ENCODE assay signal across 18 cellular contexts in genomic region chr11:539971-540481, GRCh38. TPM values are rescaled to one million over a fixed set of nuclear protein-coding genes. Genes with fewer than 3 reads are reported as not detected.
"Had no signal": no experiment of that assay in that cellular context is flagged by ENCODE, and none has a peak within 500 bp of the region (broad histone marks: within the 10 kb centered on the region; RNA-seq: fewer than 3 reads in every experiment).

No MANE protein-coding gene starts in this region.

- H3K27me3 Mint-ChIP-seq: activated T-helper 17 cell treated with anti-CD3 and anti-CD28 coated beads, Interleukin-2, amount 50 U/mL, for 72 hours; effector memory CD8-positive, alpha-beta T cell; naive B cell; stimulated activated memory B cell treated with anti-CD40 and anti-IgM and Interleukin-4, amounts not matched to agents 10 μg/mL and 1 μg/mL and 100 μg/mL, for 72 hours; T-cell had no signal

- H3K9me3 ChIP-seq: ascending aorta, left lung, pancreas, uterus had no signal

- H3K36me3 ChIP-seq: ascending aorta, left lung, neural progenitor cell, pancreas, uterus had no signal

- H3K27ac ChIP-seq: ascending aorta, epithelial cell of prostate, left lung, neural progenitor cell, pancreas, uterus had no signal

- H3K4me1 ChIP-seq: uterus had no signal

- DNase-seq: activated CD4-positive, alpha-beta T cell treated with anti-CD3 and anti-CD28 coated beads, Interleukin-2, amount 50 U/mL, for 1 hour; activated naive CD4-positive, alpha-beta T cell treated with anti-CD3 and anti-CD28 coated beads, Interleukin-2, amount 10 ng/mL, durations not matched to agents 7 days and 5 days; dermis blood vessel endothelial cell; effector memory CD8-positive, alpha-beta T cell; foreskin melanocyte; left lung; mammary epithelial cell; naive B cell; stimulated activated CD4-positive, alpha-beta T cell treated with anti-CD3 and anti-CD28 coated beads, Interleukin-2, amount 100 ng/mL, for 48 hours; T-helper 9 cell; uterus had no signal

- H2AFZ ChIP-seq: neural progenitor cell had no signal

- H3K27ac Mint-ChIP-seq: activated naive CD4-positive, alpha-beta T cell treated with anti-CD3 and anti-CD28 coated beads, Interleukin-2, amount 10 ng/mL, durations not matched to agents 7 days and 5 days; activated T-helper 17 cell treated with anti-CD3 and anti-CD28 coated beads, Interleukin-2, amount 50 U/mL, for 72 hours; effector memory CD8-positive, alpha-beta T cell; neural progenitor cell; stimulated activated memory B cell treated with anti-CD40 and anti-IgM and Interleukin-4, amounts not matched to agents 10 μg/mL and 1 μg/mL and 100 μg/mL, for 72 hours had no signal

- H3K27me3 ChIP-seq: ascending aorta, pancreas had no signal

- H3K36me3 Mint-ChIP-seq: activated naive CD4-positive, alpha-beta T cell treated with anti-CD3 and anti-CD28 coated beads, Interleukin-2, amount 10 ng/mL, durations not matched to agents 7 days and 5 days; naive B cell; stimulated activated memory B cell treated with anti-CD40 and anti-IgM and Interleukin-4, amounts not matched to agents 10 μg/mL and 1 μg/mL and 100 μg/mL, for 72 hours; T-cell had no signal

- H3K4me3 Mint-ChIP-seq: activated naive CD4-positive, alpha-beta T cell treated with anti-CD3 and anti-CD28 coated beads, Interleukin-2, amount 10 ng/mL, durations not matched to agents 7 days and 5 days; activated T-helper 17 cell treated with anti-CD3 and anti-CD28 coated beads, Interleukin-2, amount 50 U/mL, for 72 hours; T-cell had no signal

- H3K4me1 Mint-ChIP-seq: activated T-helper 17 cell treated with anti-CD3 and anti-CD28 coated beads, Interleukin-2, amount 50 U/mL, for 72 hours had no signal

- H3K4me2 ChIP-seq: neural progenitor cell had no signal

- H3K9ac ChIP-seq: neural progenitor cell had no signal

- H3K9me3 Mint-ChIP-seq: activated naive CD4-positive, alpha-beta T cell treated with anti-CD3 and anti-CD28 coated beads, Interleukin-2, amount 10 ng/mL, durations not matched to agents 7 days and 5 days; activated T-helper 17 cell treated with anti-CD3 and anti-CD28 coated beads, Interleukin-2, amount 50 U/mL, for 72 hours; effector memory CD8-positive, alpha-beta T cell; naive B cell; neural progenitor cell; stimulated activated memory B cell treated with anti-CD40 and anti-IgM and Interleukin-4, amounts not matched to agents 10 μg/mL and 1 μg/mL and 100 μg/mL, for 72 hours; T-cell had no signal

- ATAC-seq: activated T-helper 17 cell treated with anti-CD3 and anti-CD28 coated beads, Interleukin-2, amount 50 U/mL, for 72 hours; effector memory CD8-positive, alpha-beta T cell; left lung; pancreas; stimulated activated memory B cell treated with anti-CD40 and anti-IgM and Interleukin-4, amounts not matched to agents 10 μg/mL and 1 μg/mL and 100 μg/mL, for 72 hours; T-cell had no signal

- H3K4me3 ChIP-seq: ascending aorta, left lung, neural progenitor cell, pancreas, uterus had no signal

RNA-seq across cellular contexts. Expression of gene LRRC56, which starts 2.7 kb away (rescaled TPM):
- total RNA-seq: ascending aorta had no signal
